Comparison of ENCODE assay signal across 17 cellular contexts in genomic region chr21:45374826-45375455, GRCh38.
"Had no signal": no experiment of that assay in that cellular context is flagged by ENCODE, and none has a peak within 500 bp of the region (broad histone marks: within the 10 kb centered on the region; RNA-seq: fewer than 3 reads in every experiment).

No MANE protein-coding gene starts in this region.

- DNase-seq: activated CD4-positive, alpha-beta T cell treated with anti-CD3 and anti-CD28 coated beads for 4 hours; activated CD8-positive, alpha-beta memory T cell treated with anti-CD3 and anti-CD28 coated beads, Interleukin-2, amount 50 U/mL, for 4 hours; activated CD8-positive, alpha-beta T cell treated with anti-CD3 and anti-CD28 coated beads, Interleukin-2, amount 10 ng/mL, durations not matched to agents 7 days and 5 days; activated gamma-delta T cell; activated naive CD8-positive, alpha-beta T cell treated with anti-CD3 and anti-CD28 coated beads for 36 hours; activated T-cell treated with anti-CD3 and anti-CD28 coated beads, Interleukin-2, amount 50 U/mL, for 72 hours; foreskin melanocyte; immature natural killer cell; retina; SJCRH30; small intestine; stimulated activated naive CD8-positive, alpha-beta T cell treated with anti-CD3 and anti-CD28 coated beads, Interleukin-15, amount 100 ng/mL, for 72 hours had no signal

- H3K4me1 ChIP-seq: SJCRH30 had no signal

- H3K27ac ChIP-seq: epithelial cell of prostate, SJCRH30 had no signal

- H3K27ac Mint-ChIP-seq: activated CD8-positive, alpha-beta T cell treated with anti-CD3 and anti-CD28 coated beads, Interleukin-2, amount 10 ng/mL, durations not matched to agents 7 days and 5 days; activated naive CD8-positive, alpha-beta T cell treated with anti-CD3 and anti-CD28 coated beads for 36 hours; activated T-cell treated with anti-CD3 and anti-CD28 coated beads, Interleukin-2, amount 50 U/mL, for 72 hours; memory B cell; natural killer cell treated with Interleukin-12 subunit alpha and Interleukin-12 subunit beta and Interleukin-15 and Interleukin-18, amount 100 ng/mL, for 72 hours; type B pancreatic cell; WTC11 had no signal

- ATAC-seq: activated CD8-positive, alpha-beta T cell treated with anti-CD3 and anti-CD28 coated beads, Interleukin-2, amount 10 ng/mL, durations not matched to agents 7 days and 5 days; activated T-cell treated with anti-CD3 and anti-CD28 coated beads, Interleukin-2, amount 50 U/mL, for 72 hours; stimulated activated naive CD8-positive, alpha-beta T cell treated with anti-CD3 and anti-CD28 coated beads, Interleukin-15, amount 100 ng/mL, for 72 hours; WTC11 had no signal

- H3K36me3 ChIP-seq: SJCRH30 had no signal

- H3K4me3 Mint-ChIP-seq: activated CD8-positive, alpha-beta T cell treated with anti-CD3 and anti-CD28 coated beads, Interleukin-2, amount 10 ng/mL, durations not matched to agents 7 days and 5 days; activated naive CD8-positive, alpha-beta T cell treated with anti-CD3 and anti-CD28 coated beads for 36 hours; activated T-cell treated with anti-CD3 and anti-CD28 coated beads, Interleukin-2, amount 50 U/mL, for 72 hours; immature natural killer cell; memory B cell; natural killer cell treated with Interleukin-12 subunit alpha and Interleukin-12 subunit beta and Interleukin-15 and Interleukin-18, amount 100 ng/mL, for 72 hours; stimulated activated naive CD8-positive, alpha-beta T cell treated with anti-CD3 and anti-CD28 coated beads, Interleukin-15, amount 100 ng/mL, for 72 hours; type B pancreatic cell; WTC11 had no signal

- H3K4me3 ChIP-seq: SJCRH30 had no signal

- H3K9me3 Mint-ChIP-seq: natural killer cell treated with Interleukin-12 subunit alpha and Interleukin-12 subunit beta and Interleukin-15 and Interleukin-18, amount 100 ng/mL, for 72 hours; stimulated activated naive CD8-positive, alpha-beta T cell treated with anti-CD3 and anti-CD28 coated beads, Interleukin-15, amount 100 ng/mL, for 72 hours; type B pancreatic cell had no signal

- H3K27me3 ChIP-seq: SJCRH30 had no signal

- H3K27me3 Mint-ChIP-seq: type B pancreatic cell had no signal

- H3K36me3 Mint-ChIP-seq: activated naive CD8-positive, alpha-beta T cell treated with anti-CD3 and anti-CD28 coated beads for 36 hours; immature natural killer cell; memory B cell; natural killer cell treated with Interleukin-12 subunit alpha and Interleukin-12 subunit beta and Interleukin-15 and Interleukin-18, amount 100 ng/mL, for 72 hours; type B pancreatic cell had no signal
